8 cellular contexts compared by ENCODE assay signal in the genomic region with DNA sequence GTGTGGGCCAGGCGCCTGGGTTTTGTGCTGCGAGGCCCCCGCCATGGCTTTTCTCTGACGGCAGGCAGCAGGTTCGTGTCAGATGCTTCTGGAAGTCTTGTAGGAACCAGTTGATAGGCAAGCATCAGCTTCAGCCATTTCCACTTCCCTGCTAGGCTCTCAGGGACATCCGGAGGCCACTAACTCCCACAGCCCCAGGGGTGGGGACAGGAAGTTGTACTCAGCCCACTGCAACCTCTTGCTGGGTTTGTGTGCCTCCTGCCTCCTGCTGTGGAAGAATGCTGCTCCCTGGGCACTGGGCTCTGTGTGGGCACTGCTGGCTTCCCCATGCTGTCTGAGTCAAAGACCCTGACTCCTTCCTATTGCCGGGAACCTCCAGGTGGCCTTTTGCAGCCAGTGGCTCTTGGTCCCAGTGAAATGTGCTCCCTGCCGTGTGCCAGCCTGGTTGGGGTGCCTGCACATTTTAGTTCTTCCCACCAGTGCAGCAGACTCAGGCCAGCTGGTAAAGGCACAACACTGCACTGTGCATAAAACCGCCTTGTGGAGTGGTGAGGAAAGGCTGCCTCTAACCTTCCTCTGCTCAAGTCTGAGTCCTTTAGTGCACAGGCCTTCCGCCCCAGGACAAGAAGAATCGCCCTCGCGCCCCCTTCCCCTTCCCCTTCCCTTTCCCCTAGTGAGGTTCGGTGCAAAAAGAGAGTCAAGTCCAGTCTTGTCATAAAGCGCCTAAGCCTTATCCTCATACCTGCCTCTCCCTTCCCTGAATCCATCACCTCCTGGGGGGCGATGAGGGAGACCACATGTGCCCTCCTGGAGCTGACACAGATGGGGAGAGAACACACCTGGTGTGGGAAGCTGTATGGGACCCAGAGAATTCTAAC. TPM values are rescaled to one million over a fixed set of nuclear protein-coding genes. Genes with fewer than 3 reads are reported as not detected.
DNase-seq lines count a peak whose midpoint lies in the region; ATAC-seq, FAIRE-seq and TF ChIP-seq lines count a peak whose summit lies in the region.

No MANE protein-coding gene starts in this region.

- POLR2A ChIA-PET in PC-3 (lab: Charles Lee; ENCODE audit: unreplicated experiment) (no interaction called here), endothelial cell of umbilical vein (lab: Charles Lee) (interaction anchor here (0.5 kb wide), 1 partner anchor 18 kb away, joined by 3 read pairs; no protein-coding TSS in a partner anchor)

- in situ Hi-C loops in GM13977 (cut with MboI; ENCODE audit: low pct_unique_long_range_greater_than_20kb, low sequenced_read_pairs, unreplicated experiment) = loop anchor here (10.0 kb wide), 1 partner anchor 105 kb away; the partner anchor contains the start of gene ZNRF1

- H3K9me3 Mint-ChIP-seq in stimulated activated effector memory CD8-positive, alpha-beta T cell treated with anti-CD3 and anti-CD28 coated beads, Interleukin-12 subunit alpha, Interleukin-12 subunit beta, amount 100 ng/mL, for 72 hours = peaks cover 3% of the 10 kb centered on the region

- TF ChIP-seq CTCF in PC-3 (conservative IDR thresholded peaks at IDR 0.05; ENCODE audit: low read depth, low read length) (no peak), endothelial cell of umbilical vein (IDR thresholded peaks at IDR 0.05; ENCODE audit: extremely low read depth in 1 of 2, insufficient read depth in 1 of 2, low read depth in 1 of 2, low read length in 2 of 2) (no peak), GM13977 (IDR thresholded peaks at IDR 0.05; ENCODE audit: extremely low read depth, insufficient read depth, missing control alignments) (no peak)

- H2AFZ ChIP-seq in PC-3 (ENCODE audit: low read length) = no peak overlapping the region
- no peak overlapping the region for H2AFZ ChIP-seq in endothelial cell of umbilical vein (ENCODE audit: low read depth, low read length)

- H3K4me1 ChIP-seq in BLaER1 (peaks cover 100% of the 10 kb centered on the region), PC-3 (ENCODE audit: insufficient read depth, low read length) (peaks cover 18% of the 10 kb centered on the region), endothelial cell of umbilical vein (ENCODE audit: control insufficient read depth, extremely low read depth, insufficient read depth, low read length) (peaks cover 12% of the 10 kb centered on the region)

- H3K27ac ChIP-seq in BLaER1 (peak overlapping the region; percentile 88), PC-3 (ENCODE audit: low read length) (no peak overlapping the region), endothelial cell of umbilical vein (ENCODE audit: insufficient read depth, low read depth, low read length) (no peak overlapping the region)

- no peak for TF ChIP-seq POLR2A in endothelial cell of umbilical vein (IDR thresholded peaks at IDR 0.05; ENCODE audit: low read depth, low read length)

- peak overlapping the region; percentile 60 for H3K4me3 Mint-ChIP-seq in stimulated activated effector memory CD8-positive, alpha-beta T cell treated with anti-CD3 and anti-CD28 coated beads, Interleukin-12 subunit alpha, Interleukin-12 subunit beta, amount 100 ng/mL, for 72 hours

- no peaks in the 10 kb centered on the region for H3F3A ChIP-seq in PC-3 (ENCODE audit: low read length, unreplicated experiment)

- CTCF ChIA-PET in PC-3 (lab: Charles Lee) (no interaction called here), endothelial cell of umbilical vein (lab: Charles Lee) (interaction anchor here (1.0 to 3.9 kb wide), 6 partner anchors 11 to 101 kb away, joined by 3 to 15 read pairs (median 8); partner anchors contain the start of gene ZNRF1)

- peak; percentile 86 for FAIRE-seq in endothelial cell of umbilical vein (lab: Jason Lieb, UNC)

- H3K27me3 ChIP-seq in BLaER1 = no peaks in the 10 kb centered on the region
- no peaks in the 10 kb centered on the region for H3K27me3 ChIP-seq in PC-3 (ENCODE audit: low read length)
- H3K27me3 ChIP-seq in endothelial cell of umbilical vein (ENCODE audit: control insufficient read depth in 2 of 2, insufficient read depth in 2 of 2, low read length in 2 of 2) = no peaks in the 10 kb centered on the region

- no peak for DNase-seq in PC-3
- peak; percentile 39 for DNase-seq in endothelial cell of umbilical vein (ENCODE audit: low read depth, low spot score)
- DNase-seq in stimulated activated effector memory CD8-positive, alpha-beta T cell treated with anti-CD3 and anti-CD28 coated beads, Interleukin-12 subunit alpha, Interleukin-12 subunit beta, amount 100 ng/mL, for 72 hours (ENCODE audit: low spot score in 2 of 2) = no peak
- DNase-seq in HPDE6-E6E7 (ENCODE audit: extremely low spot score) = no peak
- no peak for DNase-seq in HK-2 (ENCODE audit: unreplicated experiment)
- no peak for DNase-seq in GM13977 (ENCODE audit: low spot score)

- H3K9me3 ChIP-seq in BLaER1 = no peaks in the 10 kb centered on the region
- no peaks in the 10 kb centered on the region for H3K9me3 ChIP-seq in PC-3 (ENCODE audit: low read length)
- H3K9me3 ChIP-seq in endothelial cell of umbilical vein (replicated peaks; ENCODE audit: control insufficient read depth, insufficient read depth, low read length) = no peaks in the 10 kb centered on the region

- peak; percentile 50 for ATAC-seq in GM21529 (IDR thresholded peaks at IDR 0.05; ENCODE audit: unreplicated experiment)
- peak; percentile 43 for ATAC-seq in PC-3
- peak; percentile 72 for ATAC-seq in stimulated activated effector memory CD8-positive, alpha-beta T cell treated with anti-CD3 and anti-CD28 coated beads, Interleukin-12 subunit alpha, Interleukin-12 subunit beta, amount 100 ng/mL, for 72 hours

- H3K9me1 ChIP-seq in endothelial cell of umbilical vein (replicated peaks; ENCODE audit: control insufficient read depth, extremely low read depth, insufficient read depth, low read length) = no peaks in the 10 kb centered on the region

- intact Hi-C loops in PC-3 (cut with micrococcal nuclease) = no loop called here
- intact Hi-C loops in endothelial cell of umbilical vein (cut with micrococcal nuclease) = no loop called here

- peaks cover 68% of the 10 kb centered on the region for H3K4me1 Mint-ChIP-seq in stimulated activated effector memory CD8-positive, alpha-beta T cell treated with anti-CD3 and anti-CD28 coated beads, Interleukin-12 subunit alpha, Interleukin-12 subunit beta, amount 100 ng/mL, for 72 hours

- peaks cover 9% of the 10 kb centered on the region for H3K36me3 Mint-ChIP-seq in stimulated activated effector memory CD8-positive, alpha-beta T cell treated with anti-CD3 and anti-CD28 coated beads, Interleukin-12 subunit alpha, Interleukin-12 subunit beta, amount 100 ng/mL, for 72 hours

- H3K27ac Mint-ChIP-seq in stimulated activated effector memory CD8-positive, alpha-beta T cell treated with anti-CD3 and anti-CD28 coated beads, Interleukin-12 subunit alpha, Interleukin-12 subunit beta, amount 100 ng/mL, for 72 hours = peak overlapping the region; percentile 92

- H3K4me3 ChIP-seq in BLaER1 (peak overlapping the region; percentile 41), PC-3 (ENCODE audit: low read length) (no peak overlapping the region), endothelial cell of umbilical vein (replicated peaks in 1 of 3; ENCODE audit: insufficient read depth in 1 of 3, low read depth in 1 of 3, low read length in 3 of 3) (no peak overlapping the region)

- H4K20me1 ChIP-seq in BLaER1 = peaks cover 96% of the 10 kb centered on the region
- H4K20me1 ChIP-seq in PC-3 (ENCODE audit: low read length) = no peaks in the 10 kb centered on the region
- H4K20me1 ChIP-seq in endothelial cell of umbilical vein (replicated peaks; ENCODE audit: control insufficient read depth, extremely low read depth, insufficient read depth, low read length) = no peaks in the 10 kb centered on the region

- H3K79me2 ChIP-seq in PC-3 (ENCODE audit: low read length) = peaks cover 10% of the 10 kb centered on the region
- H3K79me2 ChIP-seq in endothelial cell of umbilical vein (ENCODE audit: control insufficient read depth, insufficient read depth, low read length) = no peaks in the 10 kb centered on the region

- H3K4me2 ChIP-seq in BLaER1 = peak overlapping the region; percentile 89
- H3K4me2 ChIP-seq in PC-3 (ENCODE audit: low read length) = no peak overlapping the region
- peak overlapping the region; percentile 11 for H3K4me2 ChIP-seq in endothelial cell of umbilical vein (ENCODE audit: insufficient read depth, low read length)

- H3K36me3 ChIP-seq in BLaER1 = peaks cover 56% of the 10 kb centered on the region
- H3K36me3 ChIP-seq in PC-3 (ENCODE audit: low read depth, low read length) = no peaks in the 10 kb centered on the region
- H3K36me3 ChIP-seq in endothelial cell of umbilical vein (ENCODE audit: control insufficient read depth in 2 of 2, extremely low read depth in 1 of 2, insufficient read depth in 2 of 2, low read length in 2 of 2) = peaks cover 0 to 1% of the 10 kb centered on the region in 2 experiments

- no peaks in the 10 kb centered on the region for H3K9me2 ChIP-seq in PC-3 (replicated peaks; ENCODE audit: low read length)

- BruUV-seq in PC-3 (replicated peaks; lab: Mats Ljungman, UMichigan) = no TSS peak
- BruUV-seq in endothelial cell of umbilical vein (replicated peaks; lab: Mats Ljungman, UMichigan) = no TSS peak

- dilution Hi-C loops in endothelial cell of umbilical vein (cut with MboI; ENCODE audit: extremely low pct_ligation_motif_present, low sequenced_read_pairs) = no loop called here

- H3K9ac ChIP-seq in BLaER1 (peak overlapping the region; percentile 57), PC-3 (ENCODE audit: low read length) (no peak overlapping the region), endothelial cell of umbilical vein (replicated peaks; ENCODE audit: extremely low read depth, insufficient read depth, low read length) (no peak overlapping the region)

RNA-seq across cellular contexts. Expression of gene LDHD, which starts 16.6 kb away (rescaled TPM):
- total RNA-seq in PC-3 (2014; rRNA removed) (3.1 and 3.7 TPM in 2 replicates), endothelial cell of umbilical vein (not detected in 2 replicates)
- 0.41 and 0.54 TPM in 2 replicates for polyA plus RNA-seq in endothelial cell of umbilical vein
- 0.19 and 0.41 TPM in 2 replicates for polyA plus RNA-seq in endothelial cell of umbilical vein (2011; cell fraction: cytosol; rRNA removed)
- polyA plus RNA-seq in endothelial cell of umbilical vein (2011; cell fraction: nucleus; rRNA removed) = 0.41 and 0.76 TPM in 2 replicates
- 0.13 and 0.63 TPM in 2 replicates for polyA plus RNA-seq in endothelial cell of umbilical vein (2012)
- 0.12 and 0.15 TPM in 2 replicates for polyA minus RNA-seq in endothelial cell of umbilical vein
- polyA minus RNA-seq in endothelial cell of umbilical vein (2011; cell fraction: cytosol; rRNA and poly(A)+ RNA removed) = not detected
- not detected in 2 replicates for polyA minus RNA-seq in endothelial cell of umbilical vein (2011; cell fraction: nucleus; rRNA and poly(A)+ RNA removed)

RNA-seq across cellular contexts. Expression of gene ZFP1, which starts 48.3 kb away (rescaled TPM):
- total RNA-seq in PC-3 (2014; rRNA removed) (3.3 and 3.5 TPM in 2 replicates), endothelial cell of umbilical vein (9.8 and 13.9 TPM in 2 replicates)
- 2.3 and 2.8 TPM in 2 replicates for polyA plus RNA-seq in endothelial cell of umbilical vein
- polyA plus RNA-seq in endothelial cell of umbilical vein (2011; cell fraction: cytosol; rRNA removed) = 4.1 and 5.0 TPM in 2 replicates
- 2.9 and 3.7 TPM in 2 replicates for polyA plus RNA-seq in endothelial cell of umbilical vein (2011; cell fraction: nucleus; rRNA removed)
- polyA plus RNA-seq in endothelial cell of umbilical vein (2012) = 7.5 and 9.5 TPM in 2 replicates
- polyA minus RNA-seq in endothelial cell of umbilical vein = 3.3 and 3.9 TPM in 2 replicates
- 16.6 TPM for polyA minus RNA-seq in endothelial cell of umbilical vein (2011; cell fraction: cytosol; rRNA and poly(A)+ RNA removed)
- 4.3 and 6.6 TPM in 2 replicates for polyA minus RNA-seq in endothelial cell of umbilical vein (2011; cell fraction: nucleus; rRNA and poly(A)+ RNA removed)
